In genomic region chr18:32907215-32907590, GRCh38 we compare ENCODE assay signal across 14 cellular contexts.
DNase-seq lines count a peak whose midpoint lies in the region; ATAC-seq and TF ChIP-seq lines count a peak whose summit lies in the region.
"Had no signal": no experiment of that assay in that cellular context is flagged by ENCODE, and none has a peak within 500 bp of the region (broad histone marks: within the 10 kb centered on the region; RNA-seq: fewer than 3 reads in every experiment).

No MANE protein-coding gene starts in this region.

- H3K4me2 ChIP-seq in SU-DHL-6 (ENCODE audit: low read depth, low read length, poor library complexity, severe bottlenecking) = no peak overlapping the region
- H3K4me2 ChIP-seq: A549 had no signal

- H3F3A ChIP-seq in SU-DHL-6 (ENCODE audit: insufficient read depth) = no peaks in the 10 kb centered on the region

- H3K36me3 ChIP-seq in SU-DHL-6 (ENCODE audit: low read length) (no peaks in the 10 kb centered on the region), thyroid gland (no peaks in the 10 kb centered on the region)
- H3K36me3 ChIP-seq: BE2C, HAP-1 had no signal

- no peak overlapping the region for H3K9ac ChIP-seq in SU-DHL-6 (ENCODE audit: low read length)

- no peak overlapping the region for H3K4me3 Mint-ChIP-seq in nephron progenitor cell
- H3K4me3 Mint-ChIP-seq: CD4-positive, alpha-beta memory T cell had no signal

- peak; percentile 14 for DNase-seq in glomerular visceral epithelial cell (ENCODE audit: extremely low spot score)
- no peak for DNase-seq in nephron progenitor cell
- peak; percentile 56 for DNase-seq in thyroid gland
- no peak for DNase-seq in GM13976 (ENCODE audit: low spot score)
- DNase-seq in NK-92 (lab: John Stamatoyannopoulos, UW; ENCODE audit: unreplicated experiment) = no peak
- DNase-seq: BE2C; CD4-positive, alpha-beta memory T cell; DMS79 treated with DMSO at 0.1 percent for 48 hours; GDM1 had no signal

- no peaks in the 10 kb centered on the region for H4K20me1 ChIP-seq in SU-DHL-6 (ENCODE audit: low read depth, low read length)

- H3K27ac Mint-ChIP-seq in nephron progenitor cell = peak overlapping the region; percentile 38
- H3K27ac Mint-ChIP-seq: CD4-positive, alpha-beta memory T cell had no signal

- intact Hi-C loops in thyroid gland (cut with DNase I) = no loop called here

- in situ Hi-C loops in GM13976 (cut with MboI; ENCODE audit: low sequenced_read_pairs, unreplicated experiment) = no loop called here

- H3K79me2 ChIP-seq in SU-DHL-6 (ENCODE audit: insufficient read depth, low read length) = no peaks in the 10 kb centered on the region

- H2AFZ ChIP-seq in SU-DHL-6 (ENCODE audit: low read depth, low read length, severe bottlenecking) = peak overlapping the region; percentile 82

- H3K27me3 ChIP-seq in SU-DHL-6 (ENCODE audit: low read length) = no peaks in the 10 kb centered on the region
- no peaks in the 10 kb centered on the region for H3K27me3 ChIP-seq in thyroid gland
- H3K27me3 ChIP-seq: BE2C had no signal

- no peak for TF ChIP-seq CTCF in SU-DHL-6 (IDR thresholded peaks at IDR 0.05; ENCODE audit: insufficient read depth, low read length, poor library complexity, severe bottlenecking)
- no peak for TF ChIP-seq CTCF in nephron progenitor cell (IDR thresholded peaks at IDR 0.05)
- TF ChIP-seq CTCF in thyroid gland (IDR thresholded peaks at IDR 0.05) = no peak
- TF ChIP-seq CTCF in GM13976 (IDR thresholded peaks at IDR 0.05; ENCODE audit: borderline replicate concordance, control extremely low read depth, extremely low read depth, insufficient read depth, missing control alignments) = no peak

- H3K4me3 ChIP-seq in SU-DHL-6 (ENCODE audit: insufficient read depth, low read length, poor library complexity, severe bottlenecking) (no peak overlapping the region), thyroid gland (replicated peaks in 1 of 3) (no peak overlapping the region)
- H3K4me3 ChIP-seq: A549, HAP-1 had no signal

- H3K4me1 ChIP-seq in thyroid gland = peaks cover 4 to 10% of the 10 kb centered on the region in 2 donors
- H3K4me1 ChIP-seq: A549, BE2C, HAP-1 had no signal

- H3K36me3 Mint-ChIP-seq in nephron progenitor cell (ENCODE audit: low read depth) = no peaks in the 10 kb centered on the region
- H3K36me3 Mint-ChIP-seq: CD4-positive, alpha-beta memory T cell had no signal

- 46 to 53% methylated on average over 3 of the region's 3 CpGs for WGBS in thyroid gland, 2 donors

- TF ChIP-seq POLR2A in thyroid gland (IDR thresholded peaks at IDR 0.05) = no peak

- H3K9me3 Mint-ChIP-seq in nephron progenitor cell = no peaks in the 10 kb centered on the region

- H3K9me3 ChIP-seq in SU-DHL-6 (ENCODE audit: insufficient read depth, low read length) (no peaks in the 10 kb centered on the region), thyroid gland (no peaks in the 10 kb centered on the region)
- H3K9me3 ChIP-seq: A549, BE2C, HAP-1 had no signal

- no peaks in the 10 kb centered on the region for H3K9me2 ChIP-seq in SU-DHL-6 (replicated peaks; ENCODE audit: insufficient read depth, low read length)

- peaks cover 14% of the 10 kb centered on the region for H3K4me1 Mint-ChIP-seq in nephron progenitor cell
- H3K4me1 Mint-ChIP-seq: CD4-positive, alpha-beta memory T cell had no signal

- no peak overlapping the region for H3K27ac ChIP-seq in SU-DHL-6 (ENCODE audit: low read depth, low read length)
- peak overlapping the region in 2 of 3 donors; percentile 54 to 59 for H3K27ac ChIP-seq in thyroid gland
- H3K27ac ChIP-seq: A549, C4-2B had no signal

- H3K27me3 Mint-ChIP-seq in nephron progenitor cell (ENCODE audit: low read depth, poor library complexity) = no peaks in the 10 kb centered on the region
- H3K27me3 Mint-ChIP-seq: CD4-positive, alpha-beta memory T cell had no signal

- ATAC-seq in HG03097 (IDR thresholded peaks at IDR 0.05; ENCODE audit: low FRiP score, unreplicated experiment) = no peak
- ATAC-seq: A549 had no signal

Comparison
In these comparisons a context has a peak if more than half of its experiments do, and no peak if none do; other contexts are left out.
1. DNase-seq: peak in glomerular visceral epithelial cell (single experiment) and thyroid gland (2 of 2); none in nephron progenitor cell (single experiment), GM13976 (single experiment) and NK-92 (single experiment).